27 cellular contexts compared by ENCODE assay signal in genomic region chr7:33299425-33299824, GRCh38.
A peak's percentile ranks its signal among the peaks of the same experiment; 100 is the strongest.
DNase-seq lines count a peak whose midpoint lies in the region; ATAC-seq, FAIRE-seq and TF ChIP-seq lines count a peak whose summit lies in the region.
"Had no signal": no experiment of that assay in that cellular context is flagged by ENCODE, and none has a peak within 500 bp of the region (broad histone marks: within the 10 kb centered on the region; RNA-seq: fewer than 3 reads in every experiment).

No MANE protein-coding gene starts in this region.

- ATAC-seq in pancreas, result no peak
- ATAC-seq: A549 had no signal

- WGBS in pancreas, 2 donors, result 68 to 78% methylated on average over 2 of the region's 2 CpGs
- WGBS in testis, 2 donors, result 91 to 96% methylated on average over 2 of the region's 2 CpGs

- H3K4me1 ChIP-seq in pancreas, result no peaks in the 10 kb centered on the region
- H3K4me1 ChIP-seq in testis, result no peaks in the 10 kb centered on the region
- H3K4me1 ChIP-seq: A549; BE2C; BLaER1 treated with 17β-estradiol and CSF1 and Interleukin-3, amounts not matched to agents 10 nM and 100 nM; HAP-1 had no signal

- no peaks in the 10 kb centered on the region for H3K27me3 ChIP-seq in pancreas
- no peaks in the 10 kb centered on the region for H3K27me3 ChIP-seq in testis
- H3K27me3 ChIP-seq: BE2C; BLaER1 treated with 17β-estradiol and CSF1 and Interleukin-3, amounts not matched to agents 10 nM and 100 nM had no signal

- intact Hi-C loops in pancreas (cut with DNase I), result no loop called here
- intact Hi-C loops in testis (cut with DNase I; ENCODE audit: low total_unique reads), result no loop called here

- H3K4me3 ChIP-seq in pancreas, result no peak overlapping the region
- H3K4me3 ChIP-seq in testis, result no peak overlapping the region
- H3K4me3 ChIP-seq: A549; BLaER1 treated with 17β-estradiol and CSF1 and Interleukin-3, amounts not matched to agents 10 nM and 100 nM; HAP-1 had no signal

- DNase-seq in pancreas, result no peak
- no peak for DNase-seq in testis
- no peak for DNase-seq in activated CD4-positive, alpha-beta T cell treated with anti-CD3 and anti-CD28 coated beads for 48 hours
- DNase-seq in NCI-H2196 treated with DMSO at 0.1 percent for 48 hours (lab: John Stamatoyannopoulos, UW; ENCODE audit: unreplicated experiment), result no peak
- DNase-seq in activated effector memory CD4-positive, alpha-beta T cell treated with Interleukin-2 at 50 U/mL for 16 hours, result no peak
- DNase-seq: ACHN; AML-193; BE2C; CD4-positive, alpha-beta T cell; CD8-positive, alpha-beta memory T cell; DMS 273 treated with DMSO at 0.1 percent for 48 hours; DMS79; EL; GF-D8; GOT3; HFFc6 had no signal

- no peak overlapping the region for H3K27ac ChIP-seq in pancreas
- no peak overlapping the region for H3K27ac ChIP-seq in testis
- H3K27ac ChIP-seq: 22Rv1; A549; BLaER1 treated with 17β-estradiol and CSF1 and Interleukin-3, amounts not matched to agents 10 nM and 100 nM had no signal

- no peak for TF ChIP-seq CTCF in pancreas (IDR thresholded peaks at IDR 0.05)
- TF ChIP-seq CTCF in testis (IDR thresholded peaks at IDR 0.05), result no peak

- no peak for TF ChIP-seq POLR2A in testis (IDR thresholded peaks at IDR 0.05)

- peaks cover 0 to 4% (median 0%) of the 10 kb centered on the region in 4 donors for H3K9me3 ChIP-seq in pancreas
- H3K9me3 ChIP-seq in testis, result no peaks in the 10 kb centered on the region
- H3K9me3 ChIP-seq: BE2C, HAP-1 had no signal

- H3K36me3 ChIP-seq in pancreas (no peaks in the 10 kb centered on the region), testis (ENCODE audit: low read depth, missing control alignments) (no peaks in the 10 kb centered on the region)
- H3K36me3 ChIP-seq: BE2C, HAP-1 had no signal

- peak; percentile 83 for FAIRE-seq in A204.1 (lab: Jason Lieb, UNC)
- FAIRE-seq in TTC549 (lab: Jason Lieb, UNC), result peak; percentile 74
- FAIRE-seq in endometrium (lab: Jason Lieb, UNC), result peak; percentile 82
- peak; percentile 67 for FAIRE-seq in pancreas (lab: Jason Lieb, UNC)
- FAIRE-seq: A549, D721Med, GM12891, GM18507, H54 had no signal
